ENCODE assay signal across 8 cellular contexts in genomic region chr21:42513985-42514882, GRCh38. TPM values are rescaled to one million over a fixed set of nuclear protein-coding genes. Genes with fewer than 3 reads are reported as not detected.
DNase-seq lines count a peak whose midpoint lies in the region; ATAC-seq lines count a peak whose summit lies in the region.

No MANE protein-coding gene starts in this region.

- ATAC-seq in HG02571 (IDR thresholded peaks at IDR 0.05; ENCODE audit: unreplicated experiment) (peak; percentile 44), GM21786 (IDR thresholded peaks at IDR 0.05; ENCODE audit: unreplicated experiment) (no peak)
- peak; percentile 78 for ATAC-seq in activated T-helper 17 cell treated with anti-CD3 and anti-CD28 coated beads, Interleukin-2, amount 50 U/mL, for 72 hours (replicated peaks)

- H3K27me3 Mint-ChIP-seq in activated T-helper 17 cell treated with anti-CD3 and anti-CD28 coated beads, Interleukin-2, amount 50 U/mL, for 72 hours = no peaks in the 10 kb centered on the region

- DNase-seq in NOMO-1 (lab: John Stamatoyannopoulos, UW; ENCODE audit: unreplicated experiment in 2 of 2) = peak; percentile 27 to 31
- DNase-seq in germinal center (ENCODE audit: low spot score) = peak; percentile 70
- peak in 7 of 10 donors; percentile 39 to 92 (median 51) for DNase-seq in posterior cingulate gyrus
- no peak for DNase-seq in hepatic stellate cell (ENCODE audit: low spot score)

- H3K4me3 ChIP-seq in GM08714 (ENCODE audit: low read length) = peak overlapping the region; percentile 91

- H3K4me3 Mint-ChIP-seq in activated T-helper 17 cell treated with anti-CD3 and anti-CD28 coated beads, Interleukin-2, amount 50 U/mL, for 72 hours = peak overlapping the region; percentile 80

- no peaks in the 10 kb centered on the region for H3K9me3 Mint-ChIP-seq in activated T-helper 17 cell treated with anti-CD3 and anti-CD28 coated beads, Interleukin-2, amount 50 U/mL, for 72 hours

- peaks cover 30% of the 10 kb centered on the region for H3K36me3 Mint-ChIP-seq in activated T-helper 17 cell treated with anti-CD3 and anti-CD28 coated beads, Interleukin-2, amount 50 U/mL, for 72 hours (ENCODE audit: low read depth)

- intact Hi-C loops in posterior cingulate gyrus (cut with DNase I) = no loop called here

- peak overlapping the region; percentile 39 for H3K27ac Mint-ChIP-seq in activated T-helper 17 cell treated with anti-CD3 and anti-CD28 coated beads, Interleukin-2, amount 50 U/mL, for 72 hours

- no peaks in the 10 kb centered on the region for H3K4me1 Mint-ChIP-seq in activated T-helper 17 cell treated with anti-CD3 and anti-CD28 coated beads, Interleukin-2, amount 50 U/mL, for 72 hours

RNA-seq across cellular contexts. Expression of gene SLC37A1, which starts 0.6 kb away (rescaled TPM):
- 10 to 100 TPM in 1 of 2 donors, 1 to 10 TPM in 1; 3.8 to 17.7 TPM for total RNA-seq in activated T-helper 17 cell treated with anti-CD3 and anti-CD28 coated beads, Interleukin-2, amount 50 U/mL, for 72 hours

RNA-seq across cellular contexts. Expression of gene RSPH1, which starts 18.2 kb away (rescaled TPM):
- under 1 TPM in 1 of 2 donors, not detected in 1; 0.82 TPM for total RNA-seq in activated T-helper 17 cell treated with anti-CD3 and anti-CD28 coated beads, Interleukin-2, amount 50 U/mL, for 72 hours
